In genomic region chrX:102246893-102247292, GRCh38 we compare ENCODE assay signal across 6 cellular contexts. TPM values are rescaled to one million over a fixed set of nuclear protein-coding genes. Genes with fewer than 3 reads are reported as not detected.
"Had no signal": no experiment of that assay in that cellular context is flagged by ENCODE, and none has a peak within 500 bp of the region (broad histone marks: within the 10 kb centered on the region; RNA-seq: fewer than 3 reads in every experiment).

Gene NXF2, plus strand, starts transcription at chrX:102247167. Its CDS starts 59,912 bp downstream, at chrX:102307079.

RNA-seq across cellular contexts. Expression of gene NXF2, which starts in this region (rescaled TPM):
- total RNA-seq: GM23248, H1, H7, H9, HFFc6 had no signal
- polyA plus RNA-seq: GM23248, GM23338, H1 had no signal
